8 cellular contexts compared by ENCODE assay signal in the genomic region with DNA sequence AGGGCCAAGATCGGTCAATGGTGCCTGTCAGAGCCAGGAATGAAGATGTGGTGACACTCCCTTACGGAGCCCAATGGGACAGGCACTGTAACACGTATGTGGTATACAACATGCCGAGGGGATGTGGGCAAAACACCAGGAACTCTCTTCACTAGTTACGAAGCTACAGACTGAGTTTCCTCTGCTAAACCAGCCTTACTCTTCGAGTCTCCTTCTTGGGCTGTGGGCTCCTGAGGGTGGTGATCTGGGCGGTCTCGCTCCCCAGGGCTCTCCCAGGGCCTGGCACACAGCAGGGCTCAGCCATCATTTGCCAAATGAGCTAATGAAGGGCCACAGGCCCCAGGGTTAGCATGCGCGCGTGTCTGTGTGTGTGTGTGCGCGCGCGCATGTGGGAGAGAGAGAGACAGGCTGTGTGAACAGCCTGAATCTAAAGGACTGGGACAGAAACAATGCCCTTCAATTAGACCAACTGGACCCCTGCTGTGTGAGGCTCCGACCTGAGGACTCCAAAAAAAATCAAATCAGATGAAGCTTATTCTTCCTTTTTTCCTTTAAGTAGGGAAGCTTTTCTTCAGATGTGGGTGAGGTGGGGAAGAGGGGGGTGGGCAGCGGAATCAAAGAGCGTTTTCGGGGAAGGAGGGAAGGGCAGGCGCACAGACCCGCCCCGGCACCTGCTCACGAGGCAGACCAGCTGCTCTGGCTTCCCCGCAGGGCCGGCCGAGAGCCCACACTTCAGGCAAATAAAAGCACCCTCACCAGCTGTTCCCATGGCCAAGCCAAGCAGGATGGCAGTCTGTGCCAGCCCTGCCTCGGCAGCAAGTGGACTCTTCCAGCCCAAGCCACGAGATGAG. TPM values are rescaled to one million over a fixed set of nuclear protein-coding genes. Genes with fewer than 3 reads are reported as not detected.
A peak's percentile ranks its signal among the peaks of the same experiment; 100 is the strongest.
DNase-seq lines count a peak whose midpoint lies in the region; ATAC-seq and TF ChIP-seq lines count a peak whose summit lies in the region.

No MANE protein-coding gene starts in this region.

- H3K36me3 Mint-ChIP-seq in activated CD4-positive, alpha-beta T cell treated with anti-CD3 and anti-CD28 coated beads, Interleukin-2, amount 10 ng/mL, durations not matched to agents 24 days and 14 days (ENCODE audit: low read depth) = peaks cover 26% of the 10 kb centered on the region
- H3K36me3 Mint-ChIP-seq in stimulated activated memory B cell treated with anti-CD40 and anti-IgM and Interleukin-4, amounts not matched to agents 10 μg/mL and 1 μg/mL and 100 μg/mL, for 72 hours = peaks cover 16% of the 10 kb centered on the region

- TF ChIP-seq CTCF in body of pancreas (IDR thresholded peaks at IDR 0.05) = no peak

- H3K4me1 Mint-ChIP-seq in activated CD4-positive, alpha-beta T cell treated with anti-CD3 and anti-CD28 coated beads, Interleukin-2, amount 10 ng/mL, durations not matched to agents 24 days and 14 days = peaks cover 90% of the 10 kb centered on the region
- peaks cover 100% of the 10 kb centered on the region for H3K4me1 Mint-ChIP-seq in stimulated activated memory B cell treated with anti-CD40 and anti-IgM and Interleukin-4, amounts not matched to agents 10 μg/mL and 1 μg/mL and 100 μg/mL, for 72 hours

- no peaks in the 10 kb centered on the region for H3K9me3 Mint-ChIP-seq in activated CD4-positive, alpha-beta T cell treated with anti-CD3 and anti-CD28 coated beads, Interleukin-2, amount 10 ng/mL, durations not matched to agents 24 days and 14 days
- H3K9me3 Mint-ChIP-seq in stimulated activated memory B cell treated with anti-CD40 and anti-IgM and Interleukin-4, amounts not matched to agents 10 μg/mL and 1 μg/mL and 100 μg/mL, for 72 hours = no peaks in the 10 kb centered on the region

- H3K4me1 ChIP-seq in body of pancreas = peaks cover 47% of the 10 kb centered on the region

- H3K9me3 ChIP-seq in body of pancreas = no peaks in the 10 kb centered on the region

- no peaks in the 10 kb centered on the region for H3K27me3 ChIP-seq in body of pancreas

- H3K27me3 Mint-ChIP-seq in activated CD4-positive, alpha-beta T cell treated with anti-CD3 and anti-CD28 coated beads, Interleukin-2, amount 10 ng/mL, durations not matched to agents 24 days and 14 days = no peaks in the 10 kb centered on the region
- H3K27me3 Mint-ChIP-seq in stimulated activated memory B cell treated with anti-CD40 and anti-IgM and Interleukin-4, amounts not matched to agents 10 μg/mL and 1 μg/mL and 100 μg/mL, for 72 hours = no peaks in the 10 kb centered on the region

- H3K27ac ChIP-seq in body of pancreas = peak overlapping the region in 1 of 4 donors; percentile 32

- 61 to 62% methylated on average over 25 to 28 of the region's 28 CpGs for WGBS in body of pancreas, 2 donors

- H3K4me3 ChIP-seq in body of pancreas = no peak overlapping the region

- H3K27ac Mint-ChIP-seq in activated CD4-positive, alpha-beta T cell treated with anti-CD3 and anti-CD28 coated beads, Interleukin-2, amount 10 ng/mL, durations not matched to agents 24 days and 14 days = peak overlapping the region; percentile 90
- peak overlapping the region; percentile 94 for H3K27ac Mint-ChIP-seq in stimulated activated memory B cell treated with anti-CD40 and anti-IgM and Interleukin-4, amounts not matched to agents 10 μg/mL and 1 μg/mL and 100 μg/mL, for 72 hours

- no peaks in the 10 kb centered on the region for H3K36me3 ChIP-seq in body of pancreas (replicated peaks in 1 of 2; ENCODE audit: insufficient read depth in 1 of 2, low read depth in 2 of 2)

- ATAC-seq in body of pancreas (peak; percentile 71), GM18498 (IDR thresholded peaks at IDR 0.05; ENCODE audit: unreplicated experiment) (no peak)
- ATAC-seq in stimulated activated memory B cell treated with anti-CD40 and anti-IgM and Interleukin-4, amounts not matched to agents 10 μg/mL and 1 μg/mL and 100 μg/mL, for 72 hours = no peak

- peak; percentile 77 for DNase-seq in activated CD4-positive, alpha-beta T cell treated with anti-CD3 and anti-CD28 coated beads, Interleukin-2, amount 10 ng/mL, durations not matched to agents 24 days and 14 days
- DNase-seq in activated CD4-positive, alpha-beta T cell treated with anti-CD3 and anti-CD28 coated beads, Interleukin-2, amount 50 U/mL, for 1 hour = no peak
- DNase-seq in NCI-H524 (lab: John Stamatoyannopoulos, UW) = peak; percentile 98 to 99
- peak; percentile 59 to 86 (median 80) for DNase-seq in body of pancreas
- DNase-seq in SKM-1 treated with dmso at 0.1 percent for 144 hours (lab: John Stamatoyannopoulos, UW; ENCODE audit: unreplicated experiment) = no peak
- DNase-seq in CD1c-positive myeloid dendritic cell (ENCODE audit: extremely low spot score) = no peak

- TF ChIP-seq POLR2A in body of pancreas (IDR thresholded peaks at IDR 0.05) = no peak

- intact Hi-C loops in activated CD4-positive, alpha-beta T cell treated with anti-CD3 and anti-CD28 coated beads, Interleukin-2, amount 10 ng/mL, durations not matched to agents 24 days and 14 days (cut with micrococcal nuclease) = no loop called here
- intact Hi-C loops in body of pancreas (cut with DNase I) = no loop called here

- H3K4me3 Mint-ChIP-seq in activated CD4-positive, alpha-beta T cell treated with anti-CD3 and anti-CD28 coated beads, Interleukin-2, amount 10 ng/mL, durations not matched to agents 24 days and 14 days = peak overlapping the region; percentile 80
- peak overlapping the region; percentile 30 for H3K4me3 Mint-ChIP-seq in stimulated activated memory B cell treated with anti-CD40 and anti-IgM and Interleukin-4, amounts not matched to agents 10 μg/mL and 1 μg/mL and 100 μg/mL, for 72 hours

RNA-seq across cellular contexts. Expression of a gene that starts 42.5 kb away (rescaled TPM):
- 79.7 and 89.9 TPM in 2 replicates for total RNA-seq in activated CD4-positive, alpha-beta T cell treated with anti-CD3 and anti-CD28 coated beads, Interleukin-2, amount 10 ng/mL, durations not matched to agents 24 days and 14 days
- 10 to 100 TPM; 36.3 to 57.4 TPM for total RNA-seq in body of pancreas

Comparison
In these comparisons a context has a peak if more than half of its experiments do, and no peak if none do; other contexts are left out.
1. DNase-seq: peak in activated CD4-positive, alpha-beta T cell treated with anti-CD3 and anti-CD28 coated beads, Interleukin-2, amount 10 ng/mL, durations not matched to agents 24 days and 14 days (single experiment), NCI-H524 (2 of 2) and body of pancreas (4 of 4); none in activated CD4-positive, alpha-beta T cell treated with anti-CD3 and anti-CD28 coated beads, Interleukin-2, amount 50 U/mL, for 1 hour (single experiment), SKM-1 treated with dmso at 0.1 percent for 144 hours (single experiment) and CD1c-positive myeloid dendritic cell (single experiment).